26 cellular contexts compared by ENCODE assay signal in the genomic region with DNA sequence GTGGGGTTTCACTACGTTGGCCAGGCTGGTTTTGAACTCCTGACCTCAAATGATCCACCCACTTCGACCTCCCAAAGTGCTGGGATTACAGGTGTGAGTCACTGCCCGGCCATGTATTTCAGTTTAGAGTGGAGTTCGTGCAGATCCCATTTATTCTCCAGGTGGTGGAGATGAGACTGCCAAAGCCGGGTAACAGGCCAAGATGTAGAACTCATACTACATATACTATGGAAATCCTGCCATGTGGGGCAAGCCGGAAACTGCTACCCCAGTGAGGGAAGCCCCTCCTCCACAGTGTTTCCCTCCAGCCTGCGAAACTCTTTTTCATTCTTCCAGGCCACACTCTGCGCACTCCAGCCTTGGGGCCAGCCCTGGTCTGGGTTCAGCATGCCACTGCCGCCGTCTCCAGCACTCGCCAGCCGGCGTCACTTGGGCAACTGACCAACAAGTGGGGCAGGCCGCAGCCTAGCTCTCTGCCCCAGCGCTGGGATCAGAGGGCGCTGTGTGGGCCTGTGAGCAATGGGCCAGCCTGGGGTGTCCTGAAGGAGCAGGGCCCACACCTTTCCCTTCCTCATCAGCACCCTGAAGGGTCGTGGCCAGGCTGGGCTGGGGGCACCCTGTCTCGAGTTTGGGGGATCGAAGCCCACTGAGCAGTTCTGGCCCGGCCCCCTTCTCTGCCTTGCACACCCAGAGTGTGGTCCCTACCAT.
DNase-seq lines count a peak whose midpoint lies in the region; ATAC-seq, FAIRE-seq and TF ChIP-seq lines count a peak whose summit lies in the region.
"Had no signal": no experiment of that assay in that cellular context is flagged by ENCODE, and none has a peak within 500 bp of the region (broad histone marks: within the 10 kb centered on the region; RNA-seq: fewer than 3 reads in every experiment).

No MANE protein-coding gene starts in this region.

- in situ Hi-C loops in ACHN (cut with HindIII; ENCODE audit: low pct_ligation_motif_present, low pct_unique_long_range_greater_than_20kb, low sequenced_read_pairs) (no loop called here), HepG2 (cut with HindIII; ENCODE audit: extremely low pct_ligation_motif_present, low pct_unique_long_range_greater_than_20kb) (no loop called here)

- H2AFZ ChIP-seq in HepG2 (ENCODE audit: low read length) = no peak overlapping the region
- H2AFZ ChIP-seq: parathyroid adenoma had no signal

- peaks cover 46% of the 10 kb centered on the region for H3K36me3 Mint-ChIP-seq in activated naive CD8-positive, alpha-beta T cell treated with anti-CD3 and anti-CD28 coated beads, Interleukin-2, amount 50 U/mL, for 24 hours (ENCODE audit: low read depth)
- H3K36me3 Mint-ChIP-seq: natural killer cell had no signal

- H3K79me2 ChIP-seq in HepG2 (ENCODE audit: insufficient read depth, low read length) = no peaks in the 10 kb centered on the region

- intact Hi-C loops in HepG2 (cut with micrococcal nuclease; ENCODE audit: unreplicated experiment) = no loop called here
- intact Hi-C loops in esophagus muscularis mucosa (cut with DNase I) = no loop called here
- intact Hi-C loops in A673 (cut with micrococcal nuclease; ENCODE audit: unreplicated experiment) = no loop called here

- H3K9ac ChIP-seq in HepG2 (ENCODE audit: insufficient read depth, low read depth, low read length) = no peak overlapping the region
- H3K9ac ChIP-seq: parathyroid adenoma had no signal

- TF ChIP-seq RAD21 in HepG2 (CRISPR knock-in tag; IDR thresholded peaks at IDR 0.05) = no peak

- peak overlapping the region; percentile 88 for H3K27ac Mint-ChIP-seq in activated naive CD8-positive, alpha-beta T cell treated with anti-CD3 and anti-CD28 coated beads, Interleukin-2, amount 50 U/mL, for 24 hours
- H3K27ac Mint-ChIP-seq: natural killer cell; stimulated activated naive B cell treated with anti-CD40 and anti-IgM and Interleukin-4, amounts not matched to agents 10 μg/mL and 1 μg/mL and 100 μg/mL, for 72 hours had no signal

- DNase-seq in ACHN (peak; percentile 23), D341Med (ENCODE audit: low spot score) (peak; percentile 8), HepG2 (ENCODE audit: low spot score) (no peak), esophagus muscularis mucosa (ENCODE audit: extremely low spot score) (no peak), A673 (ENCODE audit: low spot score) (no peak)
- no peak for DNase-seq in activated naive CD8-positive, alpha-beta T cell treated with anti-CD3 and anti-CD28 coated beads, Interleukin-2, amount 50 U/mL, for 24 hours
- DNase-seq: activated CD4-positive, alpha-beta T cell treated with anti-CD3 and anti-CD28 coated beads, Interleukin-2, amount 50 U/mL, for 4 hours; amniotic stem cell; DMS79; gastrocnemius medialis; Karpas-422; natural killer cell; NCI-H1048; NCI-H2081; Peyer's patch; stimulated activated naive B cell treated with anti-CD40 and anti-IgM and Interleukin-4, amounts not matched to agents 10 μg/mL and 1 μg/mL and 100 μg/mL, for 72 hours; trophoblast cell; WERI-Rb-1 had no signal

- H4K20me1 ChIP-seq in HepG2 (ENCODE audit: insufficient read depth, low read length) = 0 out of 2 replicates have a peak, but pooled peaks cover 2% of the 10 kb centered on the region

- 96% methylated on average over 18 of the region's 20 CpGs for WGBS in HepG2 (ENCODE audit: low lambda C conversion rate)
- WGBS in esophagus muscularis mucosa = 76% methylated on average over 4 of the region's 20 CpGs

- H3K27me3 Mint-ChIP-seq in activated naive CD8-positive, alpha-beta T cell treated with anti-CD3 and anti-CD28 coated beads, Interleukin-2, amount 50 U/mL, for 24 hours = no peaks in the 10 kb centered on the region
- H3K27me3 Mint-ChIP-seq: activated T-helper 17 cell treated with anti-CD3 and anti-CD28 coated beads, Interleukin-2, amount 50 U/mL, for 72 hours; stimulated activated naive B cell treated with anti-CD40 and anti-IgM and Interleukin-4, amounts not matched to agents 10 μg/mL and 1 μg/mL and 100 μg/mL, for 72 hours had no signal

- no TSS peak for BruUV-seq in HepG2 (replicated peaks; lab: Mats Ljungman, UMichigan)
- no TSS peak for BruUV-seq in A673 (replicated peaks; lab: Mats Ljungman, UMichigan)

- H3K27ac ChIP-seq in HepG2 (ENCODE audit: extremely low read length, insufficient read depth, low read length) (no peak overlapping the region), esophagus muscularis mucosa (replicated peaks in 1 of 4) (no peak overlapping the region), A673 (ENCODE audit: low read depth, low read length, poor library complexity, severe bottlenecking) (no peak overlapping the region)
- H3K27ac ChIP-seq: gastrocnemius medialis, parathyroid adenoma, Peyer's patch, SK-N-MC, WERI-Rb-1 had no signal

- no peaks in the 10 kb centered on the region for H3K4me1 ChIP-seq in HepG2 (ENCODE audit: insufficient read depth, low read length)
- peaks cover 0 to 20% (median 11%) of the 10 kb centered on the region in 4 donors for H3K4me1 ChIP-seq in esophagus muscularis mucosa
- H3K4me1 ChIP-seq in A673 (ENCODE audit: insufficient read depth, low read length, poor library complexity, severe bottlenecking) = no peaks in the 10 kb centered on the region
- H3K4me1 ChIP-seq: gastrocnemius medialis, parathyroid adenoma had no signal

- H3K4me3 ChIP-seq in HepG2 (replicated peaks in 1 of 3; ENCODE audit: insufficient read depth in 1 of 3, low read depth in 2 of 3, low read length in 3 of 3) (no peak overlapping the region), esophagus muscularis mucosa (no peak overlapping the region), A673 (ENCODE audit: low read depth, low read length, poor library complexity, severe bottlenecking) (no peak overlapping the region)
- H3K4me3 ChIP-seq: cardiac muscle cell, dorsolateral prefrontal cortex, gastrocnemius medialis, Peyer's patch, SK-N-MC had no signal

- H3K9me3 ChIP-seq in HepG2 (ENCODE audit: low read length) (no peaks in the 10 kb centered on the region), esophagus muscularis mucosa (no peaks in the 10 kb centered on the region), A673 (ENCODE audit: low read depth, low read length, poor library complexity, severe bottlenecking) (no peaks in the 10 kb centered on the region)
- H3K9me3 ChIP-seq: gastrocnemius medialis, Peyer's patch had no signal

- peak overlapping the region; percentile 49 for H3K4me3 Mint-ChIP-seq in activated naive CD8-positive, alpha-beta T cell treated with anti-CD3 and anti-CD28 coated beads, Interleukin-2, amount 50 U/mL, for 24 hours
- H3K4me3 Mint-ChIP-seq: activated T-helper 17 cell treated with anti-CD3 and anti-CD28 coated beads, Interleukin-2, amount 50 U/mL, for 72 hours; natural killer cell; stimulated activated naive B cell treated with anti-CD40 and anti-IgM and Interleukin-4, amounts not matched to agents 10 μg/mL and 1 μg/mL and 100 μg/mL, for 72 hours had no signal

- H3K9me3 Mint-ChIP-seq in activated naive CD8-positive, alpha-beta T cell treated with anti-CD3 and anti-CD28 coated beads, Interleukin-2, amount 50 U/mL, for 24 hours = no peaks in the 10 kb centered on the region
- H3K9me3 Mint-ChIP-seq: activated T-helper 17 cell treated with anti-CD3 and anti-CD28 coated beads, Interleukin-2, amount 50 U/mL, for 72 hours; natural killer cell; stimulated activated naive B cell treated with anti-CD40 and anti-IgM and Interleukin-4, amounts not matched to agents 10 μg/mL and 1 μg/mL and 100 μg/mL, for 72 hours had no signal

- ATAC-seq in activated naive CD8-positive, alpha-beta T cell treated with anti-CD3 and anti-CD28 coated beads, Interleukin-2, amount 50 U/mL, for 24 hours = no peak
- no peak for ATAC-seq in HepG2
- no peak for ATAC-seq in GM19395 (IDR thresholded peaks at IDR 0.05; ENCODE audit: unreplicated experiment)
- no peak for ATAC-seq in GM21576 (IDR thresholded peaks at IDR 0.05; ENCODE audit: unreplicated experiment)
- ATAC-seq: activated T-helper 17 cell treated with anti-CD3 and anti-CD28 coated beads, Interleukin-2, amount 50 U/mL, for 72 hours; gastrocnemius medialis; natural killer cell; stimulated activated naive B cell treated with anti-CD40 and anti-IgM and Interleukin-4, amounts not matched to agents 10 μg/mL and 1 μg/mL and 100 μg/mL, for 72 hours had no signal

- no peak for TF ChIP-seq POLR2A in HepG2 (IDR thresholded peaks at IDR 0.05; ENCODE audit: insufficient read depth in 1 of 2, low read depth in 2 of 2, low read length in 2 of 2)
- no peak for TF ChIP-seq POLR2A in esophagus muscularis mucosa (IDR thresholded peaks at IDR 0.05; ENCODE audit: low read depth)

- no peak overlapping the region for H3K4me2 ChIP-seq in HepG2 (ENCODE audit: low read depth, low read length)

- no peak for TF ChIP-seq CTCF in HepG2 (CRISPR knock-in tag; IDR thresholded peaks at IDR 0.05)
- TF ChIP-seq CTCF in esophagus muscularis mucosa (IDR thresholded peaks at IDR 0.05) = no peak
- no peak for TF ChIP-seq CTCF in A673 (conservative IDR thresholded peaks at IDR 0.05; ENCODE audit: low read depth, low read length)

- H3K36me3 ChIP-seq in HepG2 (replicated peaks in 1 of 2; ENCODE audit: control insufficient read depth in 1 of 2, insufficient read depth in 2 of 2, low read length in 2 of 2) = peaks cover 24 to 70% of the 10 kb centered on the region in 2 experiments
- peaks cover 38 to 94% (median 76%) of the 10 kb centered on the region in 4 donors for H3K36me3 ChIP-seq in esophagus muscularis mucosa
- peaks cover 24% of the 10 kb centered on the region for H3K36me3 ChIP-seq in A673 (ENCODE audit: insufficient read depth, low read length, poor library complexity, severe bottlenecking)

- TF ChIP-seq EP300 in HepG2 (IDR thresholded peaks at IDR 0.05; ENCODE audit: low read depth in 2 of 2, low read length in 2 of 2) (no peak), HepG2 (CRISPR knock-in tag; IDR thresholded peaks at IDR 0.05; ENCODE audit: borderline replicate concordance) (no peak), esophagus muscularis mucosa (IDR thresholded peaks at IDR 0.05) (no peak)

- POLR2A ChIA-PET in HepG2 (lab: Yijun Ruan, JAX) = no interaction called here
- POLR2A ChIA-PET in A673 (lab: Charles Lee; ENCODE audit: low non-redundant PET) = no interaction called here

- H3K27me3 ChIP-seq in HepG2 (ENCODE audit: control insufficient read depth in 1 of 2, insufficient read depth in 2 of 2, low read length in 2 of 2) (no peaks in the 10 kb centered on the region), esophagus muscularis mucosa (no peaks in the 10 kb centered on the region), A673 (replicated peaks; ENCODE audit: insufficient read depth, low read depth, low read length, poor library complexity) (no peaks in the 10 kb centered on the region)
- H3K27me3 ChIP-seq: cardiac muscle cell, dorsolateral prefrontal cortex, gastrocnemius medialis, Peyer's patch had no signal

- H3K4me1 Mint-ChIP-seq in activated naive CD8-positive, alpha-beta T cell treated with anti-CD3 and anti-CD28 coated beads, Interleukin-2, amount 50 U/mL, for 24 hours = peaks cover 38% of the 10 kb centered on the region

- FAIRE-seq in HepG2 (lab: Jason Lieb, UNC) = no peak
- FAIRE-seq: H54 had no signal

- CTCF ChIA-PET in HepG2 (lab: Yijun Ruan, JAX; ENCODE audit: low intra/inter-chr PET ratio, low total read pairs) = no interaction called here
- CTCF ChIA-PET in A673 (lab: Charles Lee) = no interaction called here

TF ChIP-seq in HepG2, 621 proteins besides CTCF, POLR2A, EP300 and RAD21:
- TF ChIP-seq AGO2 (optimal IDR thresholded peaks at IDR 0.05; ENCODE audit: low read depth, low read length) = peak; percentile 24
- no peak for TF ChIP-seq HOXA7 (CRISPR knock-in tag; IDR thresholded peaks at IDR 0.05)

Comparison
In these comparisons a context has a peak if more than half of its experiments do, and no peak if none do; other contexts are left out.
1. DNase-seq: peak in ACHN (single experiment) and D341Med (single experiment); none in activated naive CD8-positive, alpha-beta T cell treated with anti-CD3 and anti-CD28 coated beads, Interleukin-2, amount 50 U/mL, for 24 hours (single experiment), HepG2 (single experiment), esophagus muscularis mucosa (single experiment) and A673 (single experiment).